8 cellular contexts compared by ENCODE assay signal in the genomic region with DNA sequence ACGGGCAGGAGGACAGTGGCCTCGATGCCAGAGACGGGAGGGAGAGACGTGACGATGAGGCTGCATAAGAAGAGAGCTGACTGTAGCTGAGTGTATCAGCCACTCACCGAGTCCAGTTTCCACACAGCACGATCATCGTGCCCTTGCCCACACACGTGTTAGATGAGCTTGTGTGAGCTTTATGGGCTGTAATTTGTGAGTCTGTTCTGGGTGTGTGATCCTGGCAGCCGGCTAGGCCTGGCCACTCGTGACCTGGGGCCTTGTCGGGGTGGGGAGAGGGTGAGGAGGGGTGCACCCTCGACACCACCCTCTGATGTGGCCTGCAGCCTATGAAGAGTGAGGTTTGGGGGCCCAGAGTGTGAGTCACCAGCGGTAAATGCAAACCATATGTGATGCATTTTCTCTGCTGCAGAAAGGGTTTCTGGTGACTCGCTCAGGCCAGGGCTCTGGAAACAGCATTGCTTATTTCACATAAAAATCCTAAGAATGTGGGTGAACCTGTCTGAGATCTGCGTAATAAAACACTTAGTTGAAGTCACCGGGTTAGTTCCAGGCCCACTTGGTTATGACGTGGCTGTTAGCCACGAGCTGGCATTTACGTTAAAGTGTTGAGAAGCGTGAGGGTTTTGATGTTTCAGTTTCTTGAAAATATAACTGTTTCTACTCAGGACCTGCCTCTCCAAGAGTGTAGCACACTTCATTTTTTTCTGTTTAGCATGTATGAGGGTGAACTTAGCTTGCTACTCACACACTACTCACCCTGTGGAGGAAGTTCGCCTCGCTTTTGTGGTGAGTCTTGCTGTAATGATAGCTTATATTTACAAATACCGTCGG. TPM values are rescaled to one million over a fixed set of nuclear protein-coding genes. Genes with fewer than 3 reads are reported as not detected.
A peak's percentile ranks its signal among the peaks of the same experiment; 100 is the strongest.
DNase-seq lines count a peak whose midpoint lies in the region; ATAC-seq and TF ChIP-seq lines count a peak whose summit lies in the region.

No MANE protein-coding gene starts in this region.

- H3K27ac ChIP-seq in left ventricle myocardium inferior (replicated peaks) (peak overlapping the region; percentile 60), prostate gland (peak overlapping the region in 1 of 2 donors; percentile 22)

- H3K36me3 ChIP-seq in BJ (ENCODE audit: control insufficient read depth, insufficient read depth, low read length) (peaks cover 26% of the 10 kb centered on the region), left ventricle myocardium inferior (peaks cover 16% of the 10 kb centered on the region), prostate gland (no peaks in the 10 kb centered on the region)

- CTCF ChIA-PET in BJ (lab: Yijun Ruan, JAX): interaction anchor here (0.6 to 1.6 kb wide), 6 partner anchors 11 to 302 kb away, joined by 3 to 10 read pairs (median 3); no protein-coding TSS in a partner anchor

- 43% methylated on average over 25 of the region's 25 CpGs for WGBS in prostate gland

- TF ChIP-seq CTCF in BJ (IDR thresholded peaks at IDR 0.05; ENCODE audit: insufficient read depth, low read depth, low read length): no peak
- TF ChIP-seq CTCF in left ventricle myocardium inferior (IDR thresholded peaks at IDR 0.05; ENCODE audit: borderline replicate concordance): no peak
- TF ChIP-seq CTCF in prostate gland (IDR thresholded peaks at IDR 0.05): no peak

- TF ChIP-seq POLR2A in prostate gland (IDR thresholded peaks at IDR 0.05): no peak

- intact Hi-C loops in left ventricle myocardium inferior (cut with micrococcal nuclease): no loop called here
- intact Hi-C loops in prostate gland (cut with DNase I): no loop called here

- H3K4me3 ChIP-seq in BJ (ENCODE audit: low read depth, low read length) (no peak overlapping the region), left ventricle myocardium inferior (peak overlapping the region; percentile 15), prostate gland (no peak overlapping the region)

- POLR2A ChIA-PET in BJ (lab: Charles Lee): interaction anchor here (0.6 to 1.1 kb wide), 2 partner anchors 10 to 114 kb away, joined by 3 read pairs; no protein-coding TSS in a partner anchor

- H3K27me3 ChIP-seq in BJ (ENCODE audit: control insufficient read depth, insufficient read depth, low read length): no peaks in the 10 kb centered on the region
- peaks cover 5% of the 10 kb centered on the region for H3K27me3 ChIP-seq in left ventricle myocardium inferior (ENCODE audit: low read depth)
- H3K27me3 ChIP-seq in prostate gland (replicated peaks; ENCODE audit: insufficient read depth): no peaks in the 10 kb centered on the region

- DNase-seq in BJ (ENCODE audit: low read depth): peak; percentile 98
- peak; percentile 82 for DNase-seq in NCI-H226
- DNase-seq in activated effector memory CD4-positive, alpha-beta T cell treated with anti-CD3 and anti-CD28 coated beads, Interleukin-2, amount 50 U/mL, for 16 hours: peak; percentile 72
- DNase-seq in left ventricle myocardium inferior: no peak
- DNase-seq in stimulated activated CD4-positive, alpha-beta T cell treated with anti-CD3 and anti-CD28 coated beads, Interleukin-15, amount 100 ng/mL, for 24 hours: peak; percentile 62
- no peak for DNase-seq in prostate gland (ENCODE audit: low spot score)
- no peak for DNase-seq in 8988T

- H3K4me1 ChIP-seq in left ventricle myocardium inferior: peaks cover 86% of the 10 kb centered on the region
- H3K4me1 ChIP-seq in prostate gland (replicated peaks): peaks cover 12% of the 10 kb centered on the region

- no peak for ATAC-seq in GM21786 (IDR thresholded peaks at IDR 0.05; ENCODE audit: unreplicated experiment)

- H3K9me3 ChIP-seq in left ventricle myocardium inferior (replicated peaks): no peaks in the 10 kb centered on the region
- H3K9me3 ChIP-seq in prostate gland: no peaks in the 10 kb centered on the region

RNA-seq across cellular contexts. Expression of a gene that starts 4.2 kb away (rescaled TPM):
- polyA plus RNA-seq in BJ (2011; rRNA removed): 31.2 and 63.2 TPM in 2 replicates
- polyA minus RNA-seq in BJ (2011; rRNA and poly(A)+ RNA removed): 24.7 and 26.0 TPM in 2 replicates
- total RNA-seq in left ventricle myocardium inferior: 75.2 TPM
- total RNA-seq in prostate gland: 10 to 100 TPM; 22.4 to 59.4 TPM

Comparison
In these comparisons a context has a peak if more than half of its experiments do, and no peak if none do; other contexts are left out.
1. DNase-seq: peak in BJ (single experiment), NCI-H226 (single experiment), activated effector memory CD4-positive, alpha-beta T cell treated with anti-CD3 and anti-CD28 coated beads, Interleukin-2, amount 50 U/mL, for 16 hours (single experiment) and stimulated activated CD4-positive, alpha-beta T cell treated with anti-CD3 and anti-CD28 coated beads, Interleukin-15, amount 100 ng/mL, for 24 hours (single experiment); none in left ventricle myocardium inferior (single experiment), prostate gland (single experiment) and 8988T (single experiment).